ENCODE assay signal across 21 cellular contexts in genomic region chr16:85049864-85050263, GRCh38.
"Had no signal": no experiment of that assay in that cellular context is flagged by ENCODE, and none has a peak within 500 bp of the region (broad histone marks: within the 10 kb centered on the region; RNA-seq: fewer than 3 reads in every experiment).

No MANE protein-coding gene starts in this region.

- H3K9me3 ChIP-seq: breast epithelium, left ventricle myocardium inferior, ovary, suprapubic skin, tibial artery had no signal

- H3K4me3 Mint-ChIP-seq: activated naive CD4-positive, alpha-beta T cell treated with anti-CD3 and anti-CD28 coated beads, Interleukin-2, amount 10 ng/mL, durations not matched to agents 7 days and 5 days; activated naive CD8-positive, alpha-beta T cell treated with anti-CD3 and anti-CD28 coated beads, Interleukin-2, amount 50 U/mL, for 24 hours; activated T-cell treated with anti-CD3 and anti-CD28 coated beads, Interleukin-2, amount 50 U/mL, for 24 hours; naive B cell; nephron progenitor cell had no signal

- DNase-seq: activated CD4-positive, alpha-beta T cell treated with anti-CD3 and anti-CD28 coated beads for 4 hours; activated CD4-positive, alpha-beta T cell treated with anti-CD3 and anti-CD28 coated beads, Interleukin-2, amount 50 U/mL, for 48 hours; activated CD4-positive, CD25-positive, alpha-beta regulatory T cell; activated gamma-delta T cell; activated naive CD4-positive, alpha-beta T cell treated with anti-CD3 and anti-CD28 coated beads, Interleukin-2, amount 10 ng/mL, durations not matched to agents 7 days and 5 days; activated T-cell treated with anti-CD3 and anti-CD28 coated beads, Interleukin-2, amount 50 U/mL, for 24 hours; central memory CD4-positive, alpha-beta T cell; effector CD8-positive, alpha-beta T cell; left ventricle myocardium inferior; naive B cell; nephron progenitor cell; stimulated activated naive CD4-positive, alpha-beta T cell had no signal

- H3K27ac ChIP-seq: breast epithelium, epithelial cell of prostate, ovary, suprapubic skin, tibial artery had no signal

- H3K36me3 ChIP-seq: breast epithelium, left ventricle myocardium inferior, ovary, suprapubic skin had no signal

- H3K4me1 ChIP-seq: breast epithelium had no signal

- H3K27ac Mint-ChIP-seq: activated naive CD4-positive, alpha-beta T cell treated with anti-CD3 and anti-CD28 coated beads, Interleukin-2, amount 10 ng/mL, durations not matched to agents 7 days and 5 days; activated naive CD8-positive, alpha-beta T cell treated with anti-CD3 and anti-CD28 coated beads, Interleukin-2, amount 50 U/mL, for 24 hours; activated T-cell treated with anti-CD3 and anti-CD28 coated beads, Interleukin-2, amount 50 U/mL, for 24 hours; naive B cell; nephron progenitor cell; progenitor cell of endocrine pancreas had no signal

- H3K9me3 Mint-ChIP-seq: activated naive CD4-positive, alpha-beta T cell treated with anti-CD3 and anti-CD28 coated beads, Interleukin-2, amount 10 ng/mL, durations not matched to agents 7 days and 5 days; activated naive CD8-positive, alpha-beta T cell treated with anti-CD3 and anti-CD28 coated beads, Interleukin-2, amount 50 U/mL, for 24 hours; activated T-cell treated with anti-CD3 and anti-CD28 coated beads, Interleukin-2, amount 50 U/mL, for 24 hours; naive B cell; nephron progenitor cell had no signal

- H3K27me3 Mint-ChIP-seq: activated naive CD8-positive, alpha-beta T cell treated with anti-CD3 and anti-CD28 coated beads, Interleukin-2, amount 50 U/mL, for 24 hours; activated T-cell treated with anti-CD3 and anti-CD28 coated beads, Interleukin-2, amount 50 U/mL, for 24 hours; progenitor cell of endocrine pancreas had no signal

- FAIRE-seq: endometrium, frontal cortex had no signal

- H3K4me3 ChIP-seq: breast epithelium, left ventricle myocardium inferior, ovary, suprapubic skin, tibial artery had no signal

- H3K27me3 ChIP-seq: breast epithelium, ovary, suprapubic skin, tibial artery had no signal

- ATAC-seq: activated naive CD8-positive, alpha-beta T cell treated with anti-CD3 and anti-CD28 coated beads, Interleukin-2, amount 50 U/mL, for 24 hours had no signal
